Comparison of ENCODE assay signal across 8 cellular contexts in genomic region chr3:53219897-53220483, GRCh38. TPM values are rescaled to one million over a fixed set of nuclear protein-coding genes. Genes with fewer than 3 reads are reported as not detected.
DNase-seq lines count a peak whose midpoint lies in the region; ATAC-seq lines count a peak whose summit lies in the region.

No MANE protein-coding gene starts in this region.

- H3K4me3 Mint-ChIP-seq in activated CD8-positive, alpha-beta T cell treated with anti-CD3 and anti-CD28 coated beads, Interleukin-2, amount 10 ng/mL, durations not matched to agents 7 days and 5 days: no peak overlapping the region

- no peak overlapping the region for H2BK120ac ChIP-seq in mesendoderm (ENCODE audit: low read depth, low read length)

- peaks cover 20% of the 10 kb centered on the region for H3K36me3 Mint-ChIP-seq in activated CD8-positive, alpha-beta T cell treated with anti-CD3 and anti-CD28 coated beads, Interleukin-2, amount 10 ng/mL, durations not matched to agents 7 days and 5 days (ENCODE audit: low read depth)

- H3K9me3 Mint-ChIP-seq in activated CD8-positive, alpha-beta T cell treated with anti-CD3 and anti-CD28 coated beads, Interleukin-2, amount 10 ng/mL, durations not matched to agents 7 days and 5 days (ENCODE audit: insufficient read depth): no peaks in the 10 kb centered on the region

- no peak overlapping the region for H3K27ac Mint-ChIP-seq in activated CD8-positive, alpha-beta T cell treated with anti-CD3 and anti-CD28 coated beads, Interleukin-2, amount 10 ng/mL, durations not matched to agents 7 days and 5 days

- H3K36me3 ChIP-seq in effector memory CD4-positive, alpha-beta T cell (ENCODE audit: control insufficient read depth, insufficient read depth, low read length): peaks cover 10% of the 10 kb centered on the region
- peaks cover 7% of the 10 kb centered on the region for H3K36me3 ChIP-seq in mesendoderm (ENCODE audit: control insufficient read depth, insufficient read depth, low read length)

- no peaks in the 10 kb centered on the region for H3K4me1 ChIP-seq in effector memory CD4-positive, alpha-beta T cell (ENCODE audit: control insufficient read depth, insufficient read depth, low read length, poor library complexity, severe bottlenecking)
- no peaks in the 10 kb centered on the region for H3K4me1 ChIP-seq in mesendoderm (ENCODE audit: control insufficient read depth, low read depth, low read length)

- H3K9me3 ChIP-seq in effector memory CD4-positive, alpha-beta T cell (ENCODE audit: control insufficient read depth, low read length): no peaks in the 10 kb centered on the region

- DNase-seq in ACHN: peak; percentile 79
- peak; percentile 51 for DNase-seq in NCI-H82 treated with DMSO at 0.1 percent for 48 hours (lab: John Stamatoyannopoulos, UW; ENCODE audit: unreplicated experiment)
- DNase-seq in activated CD8-positive, alpha-beta T cell treated with anti-CD3 and anti-CD28 coated beads, Interleukin-2, amount 10 ng/mL, durations not matched to agents 7 days and 5 days: peak; percentile 90
- DNase-seq in effector memory CD4-positive, alpha-beta T cell: peak; percentile 30 to 54 (median 46)
- peak; percentile 94 for DNase-seq in mesendoderm
- DNase-seq in stimulated activated CD8-positive, alpha-beta memory T cell treated with anti-CD3 and anti-CD28 coated beads, Interleukin-4, amount 100 ng/mL, for 1 hour (ENCODE audit: low read depth in 2 of 2, low spot score in 1 of 2): peak; percentile 34 to 52

- CTCF ChIA-PET in activated CD8-positive, alpha-beta T cell treated with anti-CD3 and anti-CD28 coated beads, Interleukin-2, amount 10 ng/mL, durations not matched to agents 7 days and 5 days (lab: Charles Lee): interaction anchor here (0.6 to 2.3 kb wide), 23 partner anchors 8 to 388 kb away, joined by 3 to 11 read pairs (median 3); no protein-coding TSS in a partner anchor

- in situ Hi-C loops in ACHN (cut with HindIII; ENCODE audit: low pct_ligation_motif_present, low pct_unique_long_range_greater_than_20kb, low sequenced_read_pairs): no loop called here

- POLR2A ChIA-PET in activated CD8-positive, alpha-beta T cell treated with anti-CD3 and anti-CD28 coated beads, Interleukin-2, amount 10 ng/mL, durations not matched to agents 7 days and 5 days (lab: Charles Lee): no interaction called here

- no peak overlapping the region for H4K5ac ChIP-seq in mesendoderm (ENCODE audit: low read length)

- no peaks in the 10 kb centered on the region for H3K27me3 ChIP-seq in effector memory CD4-positive, alpha-beta T cell (replicated peaks; ENCODE audit: control insufficient read depth, insufficient read depth, low read length, poor library complexity, severe bottlenecking)
- no peaks in the 10 kb centered on the region for H3K27me3 ChIP-seq in mesendoderm (ENCODE audit: insufficient read depth, low read length, poor library complexity)

- H3K79me1 ChIP-seq in mesendoderm (ENCODE audit: low read length): no peaks in the 10 kb centered on the region

- H3K4ac ChIP-seq in mesendoderm (ENCODE audit: low read depth, low read length): no peak overlapping the region

- H3K23ac ChIP-seq in mesendoderm (ENCODE audit: low read length): no peak overlapping the region

- no peak overlapping the region for H2BK15ac ChIP-seq in mesendoderm (replicated peaks; ENCODE audit: low read depth)

- no peak overlapping the region for H3K9ac ChIP-seq in mesendoderm (ENCODE audit: low read length)

- no peak overlapping the region for H4K8ac ChIP-seq in mesendoderm (ENCODE audit: low read depth, low read length)

- ATAC-seq in GM18861 (IDR thresholded peaks at IDR 0.05; ENCODE audit: unreplicated experiment): peak; percentile 72
- ATAC-seq in HG03432 (IDR thresholded peaks at IDR 0.05; ENCODE audit: unreplicated experiment): peak; percentile 88
- ATAC-seq in activated CD8-positive, alpha-beta T cell treated with anti-CD3 and anti-CD28 coated beads, Interleukin-2, amount 10 ng/mL, durations not matched to agents 7 days and 5 days: peak; percentile 98

- peaks cover 5% of the 10 kb centered on the region for H3K4me1 Mint-ChIP-seq in activated CD8-positive, alpha-beta T cell treated with anti-CD3 and anti-CD28 coated beads, Interleukin-2, amount 10 ng/mL, durations not matched to agents 7 days and 5 days (ENCODE audit: low read depth)

- H3K4me3 ChIP-seq in effector memory CD4-positive, alpha-beta T cell (ENCODE audit: insufficient read depth, low read depth, low read length, poor library complexity, severe bottlenecking): no peak overlapping the region
- no peak overlapping the region for H3K4me3 ChIP-seq in mesendoderm (ENCODE audit: low read length)

- H3K27ac ChIP-seq in effector memory CD4-positive, alpha-beta T cell (ENCODE audit: insufficient read depth, low read length, poor library complexity, severe bottlenecking): no peak overlapping the region
- no peak overlapping the region for H3K27ac ChIP-seq in mesendoderm (ENCODE audit: low read depth, low read length)

- WGBS in mesendoderm (ENCODE audit: extremely low coverage, insufficient coverage, low lambda C conversion rate): no CpG with 5 or more reads among the region's 10 CpGs

- H3K27me3 Mint-ChIP-seq in activated CD8-positive, alpha-beta T cell treated with anti-CD3 and anti-CD28 coated beads, Interleukin-2, amount 10 ng/mL, durations not matched to agents 7 days and 5 days (ENCODE audit: low read depth): peaks cover 3% of the 10 kb centered on the region

- H3K79me2 ChIP-seq in mesendoderm (ENCODE audit: control insufficient read depth, insufficient read depth, low read length): no peaks in the 10 kb centered on the region

- no peak overlapping the region for H3K18ac ChIP-seq in mesendoderm (ENCODE audit: low read length)

- no peak overlapping the region for H2BK5ac ChIP-seq in mesendoderm (ENCODE audit: low read length)

- H3K4me2 ChIP-seq in mesendoderm (ENCODE audit: low read length): no peak overlapping the region

- no peak overlapping the region for H3K56ac ChIP-seq in mesendoderm (ENCODE audit: low read length)

- no peak overlapping the region for H2AK5ac ChIP-seq in mesendoderm (ENCODE audit: low read length)

RNA-seq across cellular contexts. Expression of gene TKT, which starts 35.8 kb away (rescaled TPM):
- total RNA-seq in activated CD8-positive, alpha-beta T cell treated with anti-CD3 and anti-CD28 coated beads, Interleukin-2, amount 10 ng/mL, durations not matched to agents 7 days and 5 days: 100 to 1,000 TPM; 315 to 323 TPM
- 502 TPM for polyA plus RNA-seq in mesendoderm (2013, experiment 1 of 2)
- 522 TPM for polyA plus RNA-seq in mesendoderm (2013, experiment 2 of 2)

RNA-seq across cellular contexts. Expression of gene PRKCD, which starts 59.0 kb away (rescaled TPM):
- 10 to 100 TPM; 19.5 to 20.5 TPM for total RNA-seq in activated CD8-positive, alpha-beta T cell treated with anti-CD3 and anti-CD28 coated beads, Interleukin-2, amount 10 ng/mL, durations not matched to agents 7 days and 5 days
- polyA plus RNA-seq in mesendoderm (2013, experiment 1 of 2): 15.2 TPM
- polyA plus RNA-seq in mesendoderm (2013, experiment 2 of 2): 16.6 TPM

Comparison
In these comparisons a context has a peak if more than half of its experiments do, and no peak if none do; other contexts are left out.
1. DNase-seq: peak in every context shown above with its lines; median percentile 94 in mesendoderm; 90 in activated CD8-positive, alpha-beta T cell treated with anti-CD3 and anti-CD28 coated beads, Interleukin-2, amount 10 ng/mL, durations not matched to agents 7 days and 5 days; 79 in ACHN; 51 in NCI-H82 treated with DMSO at 0.1 percent for 48 hours; 46 in effector memory CD4-positive, alpha-beta T cell; 43 in stimulated activated CD8-positive, alpha-beta memory T cell treated with anti-CD3 and anti-CD28 coated beads, Interleukin-4, amount 100 ng/mL, for 1 hour.